In genomic region chr6:90169328-90169886, GRCh38 we compare ENCODE assay signal across 1 cellular context.
TF ChIP-seq lines count a peak whose summit lies in the region.

No MANE protein-coding gene starts in this region.

TF ChIP-seq in GM23338, 12 proteins besides CTCF, POLR2A, EP300 and RAD21 (continued from another document):
- TF ChIP-seq ZNF462 (CRISPR knock-in tag; IDR thresholded peaks at IDR 0.05) (no peak), ZNF331 (CRISPR knock-in tag; IDR thresholded peaks at IDR 0.05; ENCODE audit: low read depth) (no peak), JUNB (IDR thresholded peaks at IDR 0.05; ENCODE audit: unreplicated experiment) (no peak), ETS1 (IDR thresholded peaks at IDR 0.05) (no peak), NANOG (IDR thresholded peaks at IDR 0.05; ENCODE audit: borderline replicate concordance) (no peak), REST (IDR thresholded peaks at IDR 0.05; ENCODE audit: unreplicated experiment) (no peak), CREB1 (CRISPR knock-in tag; IDR thresholded peaks at IDR 0.05; ENCODE audit: low read depth) (no peak), STAT1 (IDR thresholded peaks at IDR 0.05; ENCODE audit: unreplicated experiment) (no peak), POLR2AphosphoS5 (IDR thresholded peaks at IDR 0.05; ENCODE audit: low read depth) (no peak), EZH2phosphoT487 (IDR thresholded peaks at IDR 0.05; ENCODE audit: unreplicated experiment) (no peak)
